In the genomic region with DNA sequence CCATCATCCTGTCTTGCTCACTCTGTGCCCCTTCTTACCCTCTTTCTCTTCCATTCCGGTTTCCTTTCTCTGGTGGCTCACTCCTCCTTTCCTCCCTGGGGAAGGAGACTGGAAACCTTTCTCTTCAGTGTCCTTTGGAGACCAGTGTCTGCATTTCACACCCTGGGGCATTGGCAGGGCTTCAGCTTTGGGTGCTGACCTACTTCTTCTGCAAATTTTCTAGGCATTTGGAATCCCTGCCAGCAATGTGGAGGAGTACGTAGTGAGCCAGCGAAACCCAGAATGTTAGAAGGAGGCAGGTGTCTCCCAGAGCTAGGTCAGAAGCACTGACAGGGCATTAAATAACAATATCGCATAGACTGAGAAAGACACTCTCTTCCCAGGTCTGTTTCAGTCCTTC, we compare ENCODE assay signal across 26 cellular contexts.
"Had no signal": no experiment of that assay in that cellular context is flagged by ENCODE, and none has a peak within 500 bp of the region (broad histone marks: within the 10 kb centered on the region; RNA-seq: fewer than 3 reads in every experiment).

No MANE protein-coding gene starts in this region.

- H3K9me3 ChIP-seq: colonic mucosa, gastrocnemius medialis, pancreas, right lobe of liver, suprapubic skin had no signal

- H3K4me1 Mint-ChIP-seq: endodermal cell; memory B cell; natural killer cell; stimulated activated naive CD8-positive, alpha-beta T cell treated with anti-CD3 and anti-CD28 coated beads, Interleukin-15, amount 100 ng/mL, for 72 hours had no signal

- H3K4me2 ChIP-seq: hepatocyte had no signal

- H3K4me3 Mint-ChIP-seq: dendritic cell treated with granulocyte-macrophage colony-stimulating factor and Interleukin-4, amounts not matched to agents 40 ng/mL and 50 ng/mL, for 4 days; endodermal cell; memory B cell; natural killer cell; stimulated activated naive CD8-positive, alpha-beta T cell treated with anti-CD3 and anti-CD28 coated beads, Interleukin-15, amount 100 ng/mL, for 72 hours had no signal

- DNase-seq: colonic mucosa; effector CD8-positive, alpha-beta T cell; endodermal cell; foreskin fibroblast; gastrocnemius medialis; heart left ventricle; kidney; natural killer cell; pancreas; right lobe of liver; small intestine; stimulated activated CD4-positive, alpha-beta T cell treated with anti-CD3 and anti-CD28 coated beads, Interleukin-15, amount 100 ng/mL, for 24 hours; stimulated activated CD4-positive, alpha-beta T cell treated with anti-CD3 and anti-CD28 coated beads, Interleukin-4, amount 100 ng/mL, for 1 hour; stimulated activated CD8-positive, alpha-beta memory T cell treated with anti-CD3 and anti-CD28 coated beads, Interleukin-4, amount 100 ng/mL, for 48 hours; stimulated activated naive CD4-positive, alpha-beta T cell; stimulated activated naive CD8-positive, alpha-beta T cell treated with anti-CD3 and anti-CD28 coated beads, Interleukin-15, amount 100 ng/mL, for 72 hours; tibial artery; upper lobe of left lung had no signal

- H3K27ac ChIP-seq: colonic mucosa, epithelial cell of prostate, gastrocnemius medialis, heart left ventricle, hepatocyte, pancreas, right lobe of liver, suprapubic skin, tibial artery, upper lobe of left lung had no signal

- H3K27ac Mint-ChIP-seq: dendritic cell treated with granulocyte-macrophage colony-stimulating factor and Interleukin-4, amounts not matched to agents 40 ng/mL and 50 ng/mL, for 4 days; endodermal cell; memory B cell; natural killer cell; stimulated activated naive CD8-positive, alpha-beta T cell treated with anti-CD3 and anti-CD28 coated beads, Interleukin-15, amount 100 ng/mL, for 72 hours had no signal

- H3K36me3 ChIP-seq: colonic mucosa, gastrocnemius medialis, heart left ventricle, pancreas, right lobe of liver, suprapubic skin, tibial artery, upper lobe of left lung had no signal

- H3K27me3 ChIP-seq: colonic mucosa, gastrocnemius medialis, heart left ventricle, hepatocyte, pancreas, right lobe of liver, suprapubic skin, tibial artery, upper lobe of left lung had no signal

- H3K27me3 Mint-ChIP-seq: dendritic cell treated with granulocyte-macrophage colony-stimulating factor and Interleukin-4, amounts not matched to agents 40 ng/mL and 50 ng/mL, for 4 days had no signal

- H3K36me3 Mint-ChIP-seq: memory B cell, natural killer cell had no signal

- H3K9me3 Mint-ChIP-seq: dendritic cell treated with granulocyte-macrophage colony-stimulating factor and Interleukin-4, amounts not matched to agents 40 ng/mL and 50 ng/mL, for 4 days; natural killer cell had no signal

- H3K4me1 ChIP-seq: colonic mucosa, heart left ventricle, pancreas, right lobe of liver, suprapubic skin, tibial artery, upper lobe of left lung had no signal

- H3K4me3 ChIP-seq: colonic mucosa, gastrocnemius medialis, heart left ventricle, hepatocyte, lung, pancreas, right lobe of liver, suprapubic skin, tibial artery, upper lobe of left lung had no signal

- H2AFZ ChIP-seq: hepatocyte had no signal

- ATAC-seq: esophagus mucosa; heart left ventricle; left lobe of liver; natural killer cell; pancreas; right lobe of liver; stimulated activated naive CD8-positive, alpha-beta T cell treated with anti-CD3 and anti-CD28 coated beads, Interleukin-15, amount 100 ng/mL, for 72 hours had no signal
